ENCODE assay signal across 10 cellular contexts in genomic region chr13:110562696-110563462, GRCh38. TPM values are rescaled to one million over a fixed set of nuclear protein-coding genes. Genes with fewer than 3 reads are reported as not detected.
A peak's percentile ranks its signal among the peaks of the same experiment; 100 is the strongest.
DNase-seq lines count a peak whose midpoint lies in the region; ATAC-seq and TF ChIP-seq lines count a peak whose summit lies in the region.
"Had no signal": no experiment of that assay in that cellular context is flagged by ENCODE, and none has a peak within 500 bp of the region (broad histone marks: within the 10 kb centered on the region; RNA-seq: fewer than 3 reads in every experiment).

No MANE protein-coding gene starts in this region.

- H3K9me3 ChIP-seq in transverse colon, result no peaks in the 10 kb centered on the region

- peak overlapping the region; percentile 89 to 93 for H3K4me3 Mint-ChIP-seq in activated T-cell treated with anti-CD3 and anti-CD28 coated beads, Interleukin-2, amount 50 U/mL, for 72 hours
- peak overlapping the region; percentile 92 to 100 (median 97) for H3K4me3 Mint-ChIP-seq in brain
- H3K4me3 Mint-ChIP-seq in mesothelial cell of epicardium, result peak overlapping the region; percentile 93

- ATAC-seq in activated T-cell treated with anti-CD3 and anti-CD28 coated beads, Interleukin-2, amount 50 U/mL, for 72 hours (replicated peaks in 1 of 2), result no peak

- H3K27me3 ChIP-seq in transverse colon, result no peaks in the 10 kb centered on the region

- peaks cover 0 to 31% (median 21%) of the 10 kb centered on the region in 4 donors for H3K4me1 ChIP-seq in transverse colon

- H3K27ac Mint-ChIP-seq in activated T-cell treated with anti-CD3 and anti-CD28 coated beads, Interleukin-2, amount 50 U/mL, for 72 hours, result no peak overlapping the region
- H3K27ac Mint-ChIP-seq in brain (no peak overlapping the region), mesothelial cell of epicardium (peak overlapping the region; percentile 95)

- H3K36me3 Mint-ChIP-seq in activated T-cell treated with anti-CD3 and anti-CD28 coated beads, Interleukin-2, amount 50 U/mL, for 72 hours (ENCODE audit: insufficient read depth in 2 of 2), result no peaks in the 10 kb centered on the region
- H3K36me3 Mint-ChIP-seq in brain, result peaks cover 7% of the 10 kb centered on the region
- peaks cover 5% of the 10 kb centered on the region for H3K36me3 Mint-ChIP-seq in mesothelial cell of epicardium

- H3K27ac ChIP-seq in transverse colon, result peak overlapping the region; percentile 93 to 98 (median 96)

- DNase-seq in activated T-cell treated with anti-CD3 and anti-CD28 coated beads, Interleukin-2, amount 50 U/mL, for 72 hours, result no peak
- DNase-seq in activated T-cell treated with anti-CD3 and anti-CD28 coated beads, Interleukin-2, amount 50 U/mL, for 1 hour, result no peak
- DNase-seq in mesothelial cell of epicardium (ENCODE audit: low spot score in 2 of 2, unreplicated experiment in 2 of 2) (no peak), transverse colon (no peak), NCI-H510A treated with DMSO at 0.1 percent for 48 hours (lab: John Stamatoyannopoulos, UW) (no peak), NCI-H2196 treated with DMSO at 0.1 percent for 48 hours (lab: John Stamatoyannopoulos, UW; ENCODE audit: unreplicated experiment) (no peak), GM03348 (ENCODE audit: low spot score) (no peak)
- DNase-seq: activated CD8-positive, alpha-beta memory T cell treated with anti-CD3 and anti-CD28 coated beads, Interleukin-2, amount 50 U/mL, for 48 hours; H7 had no signal

- in situ Hi-C loops in transverse colon (cut with MboI; ENCODE audit: low pct_ligation_motif_present in 1 of 4, low pct_unique_long_range_greater_than_20kb in 1 of 4, low sequenced_read_pairs in 3 of 4), result no loop called here

- peaks cover 40% of the 10 kb centered on the region for H3K27me3 Mint-ChIP-seq in activated T-cell treated with anti-CD3 and anti-CD28 coated beads, Interleukin-2, amount 50 U/mL, for 72 hours (ENCODE audit: low read depth)
- H3K27me3 Mint-ChIP-seq in brain (peaks cover 57% of the 10 kb centered on the region), mesothelial cell of epicardium (ENCODE audit: low read depth) (no peaks in the 10 kb centered on the region)

- H3K4me3 ChIP-seq in transverse colon, result peak overlapping the region in 3 of 4 donors; percentile 72 to 75 (median 74)

- TF ChIP-seq EP300 in transverse colon (IDR thresholded peaks at IDR 0.05; ENCODE audit: low read depth), result no peak

- no peak for TF ChIP-seq CTCF in brain (conservative IDR thresholded peaks at IDR 0.05)
- TF ChIP-seq CTCF in mesothelial cell of epicardium (IDR thresholded peaks at IDR 0.05; ENCODE audit: unreplicated experiment), result no peak
- no peak for TF ChIP-seq CTCF in transverse colon (IDR thresholded peaks at IDR 0.05)

- 33 to 69% methylated on average over 4 to 17 of the region's 17 CpGs for WGBS in transverse colon (ENCODE audit: low coverage in 1 of 2), 2 donors

- H3K4me1 Mint-ChIP-seq in activated T-cell treated with anti-CD3 and anti-CD28 coated beads, Interleukin-2, amount 50 U/mL, for 72 hours (ENCODE audit: low read depth), result peaks cover 16% of the 10 kb centered on the region
- H3K4me1 Mint-ChIP-seq in brain (peaks cover 19% of the 10 kb centered on the region), mesothelial cell of epicardium (peaks cover 51% of the 10 kb centered on the region)

- no peaks in the 10 kb centered on the region for H3K9me3 Mint-ChIP-seq in activated T-cell treated with anti-CD3 and anti-CD28 coated beads, Interleukin-2, amount 50 U/mL, for 72 hours
- H3K9me3 Mint-ChIP-seq in brain, result peaks cover 0 to 10% (median 3%) of the 10 kb centered on the region in 5 experiments
- peaks cover 4% of the 10 kb centered on the region for H3K9me3 Mint-ChIP-seq in mesothelial cell of epicardium

- no peaks in the 10 kb centered on the region for H3K36me3 ChIP-seq in transverse colon

- intact Hi-C loops in transverse colon (cut with DNase I; ENCODE audit: low total_unique reads), result loop anchor here (5.0 kb wide), 1 partner anchor 54 kb away; the partner anchor contains the start of gene NAXD

- no peak for TF ChIP-seq POLR2A in transverse colon (IDR thresholded peaks at IDR 0.05)

RNA-seq across cellular contexts. Expression of gene RAB20, which starts 1.4 kb away (rescaled TPM):
- 1 to 10 TPM; 1.8 to 3.0 TPM for total RNA-seq in activated T-cell treated with anti-CD3 and anti-CD28 coated beads, Interleukin-2, amount 50 U/mL, for 72 hours
- polyA plus RNA-seq in brain (ENCODE audit: insufficient read depth, low read depth, low replicate concordance), result 3.1 TPM
- total RNA-seq in mesothelial cell of epicardium, result 8.9 to 10.2 TPM (median 9.6 TPM) in 3 replicates
- 10 to 100 TPM; 12.5 to 66.2 (median 54.1) TPM for total RNA-seq in transverse colon

RNA-seq across cellular contexts. Expression of gene NAXD, which starts 52.5 kb away (rescaled TPM):
- total RNA-seq in activated T-cell treated with anti-CD3 and anti-CD28 coated beads, Interleukin-2, amount 50 U/mL, for 72 hours, result 10 to 100 TPM; 27.4 to 29.4 TPM
- polyA plus RNA-seq in brain (ENCODE audit: insufficient read depth, low read depth, low replicate concordance), result 45.8 TPM
- total RNA-seq in mesothelial cell of epicardium, result 39.5 to 41.4 TPM (median 40.8 TPM) in 3 replicates
- 10 to 100 TPM; 12.9 to 37.8 (median 33.3) TPM for total RNA-seq in transverse colon
